8 cellular contexts compared by ENCODE assay signal in genomic region chr10:48656241-48656921, GRCh38. TPM values are rescaled to one million over a fixed set of nuclear protein-coding genes. Genes with fewer than 3 reads are reported as not detected.
A peak's percentile ranks its signal among the peaks of the same experiment; 100 is the strongest.
DNase-seq lines count a peak whose midpoint lies in the region; ATAC-seq and TF ChIP-seq lines count a peak whose summit lies in the region.

No MANE protein-coding gene starts in this region.

- no peak overlapping the region for H3K27ac Mint-ChIP-seq in activated T-cell treated with anti-CD3 and anti-CD28 coated beads, Interleukin-2, amount 50 U/mL, for 72 hours
- peak overlapping the region in 5 of 6 donors; percentile 60 to 94 (median 68) for H3K27ac Mint-ChIP-seq in naive B cell

- BruUV-seq in PC-9 (replicated peaks; lab: Mats Ljungman, UMichigan), result no TSS peak

- peak overlapping the region; percentile 78 for H2AFZ ChIP-seq in PC-9

- H3K36me3 Mint-ChIP-seq in activated T-cell treated with anti-CD3 and anti-CD28 coated beads, Interleukin-2, amount 50 U/mL, for 72 hours (ENCODE audit: insufficient read depth in 2 of 2), result no peaks in the 10 kb centered on the region
- no peaks in the 10 kb centered on the region for H3K36me3 Mint-ChIP-seq in naive B cell

- ATAC-seq in GM21367 (IDR thresholded peaks at IDR 0.05; ENCODE audit: unreplicated experiment) (peak; percentile 65), naive B cell (ENCODE audit: low read depth in 2 of 2) (peak; percentile 88 to 92)
- peak; percentile 96 to 98 for ATAC-seq in activated T-cell treated with anti-CD3 and anti-CD28 coated beads, Interleukin-2, amount 50 U/mL, for 72 hours (replicated peaks in 1 of 2)

- no peaks in the 10 kb centered on the region for H3K9me3 ChIP-seq in PC-9 (ENCODE audit: insufficient read depth, low read depth)

- no peaks in the 10 kb centered on the region for H3F3A ChIP-seq in PC-9 (ENCODE audit: insufficient read depth, low read depth)

- H3K27me3 ChIP-seq in PC-9 (ENCODE audit: insufficient read depth, low read depth), result no peaks in the 10 kb centered on the region

- H3K4me2 ChIP-seq in PC-9, result peak overlapping the region; percentile 95

- peak overlapping the region; percentile 82 to 83 for H3K4me3 Mint-ChIP-seq in activated T-cell treated with anti-CD3 and anti-CD28 coated beads, Interleukin-2, amount 50 U/mL, for 72 hours
- H3K4me3 Mint-ChIP-seq in naive B cell, result peak overlapping the region; percentile 72 to 94 (median 89)

- H3K79me2 ChIP-seq in PC-9 (ENCODE audit: low read depth), result no peaks in the 10 kb centered on the region

- H3K9me3 Mint-ChIP-seq in activated T-cell treated with anti-CD3 and anti-CD28 coated beads, Interleukin-2, amount 50 U/mL, for 72 hours, result no peaks in the 10 kb centered on the region
- H3K9me3 Mint-ChIP-seq in naive B cell, result no peaks in the 10 kb centered on the region

- H3K4me1 Mint-ChIP-seq in activated T-cell treated with anti-CD3 and anti-CD28 coated beads, Interleukin-2, amount 50 U/mL, for 72 hours (ENCODE audit: low read depth), result peaks cover 13% of the 10 kb centered on the region
- H3K4me1 Mint-ChIP-seq in naive B cell, result peaks cover 26 to 57% (median 45%) of the 10 kb centered on the region in 3 donors

- CTCF ChIA-PET in PC-9 (lab: Charles Lee), result interaction anchor here (0.5 to 2.5 kb wide), 32 partner anchors 10 to 1654 kb away, joined by 3 to 33 read pairs (median 4); no protein-coding TSS in a partner anchor

- H3K4me3 ChIP-seq in PC-9, result peak overlapping the region; percentile 66

- peak; percentile 90 for TF ChIP-seq CTCF in PC-9 (conservative IDR thresholded peaks at IDR 0.05)

- DNase-seq in D341Med (ENCODE audit: low spot score) (peak; percentile 99), HT-29 (ENCODE audit: low spot score) (peak; percentile 92), PC-9 (peak; percentile 67 to 97), fibroblast of gingiva (ENCODE audit: low read depth) (peak; percentile 88), naive B cell (peak; percentile 96)
- DNase-seq in activated T-cell treated with anti-CD3 and anti-CD28 coated beads, Interleukin-2, amount 50 U/mL, for 72 hours, result peak; percentile 91 to 96
- peak; percentile 53 to 75 for DNase-seq in stimulated activated CD8-positive, alpha-beta memory T cell treated with anti-CD3 and anti-CD28 coated beads, Interleukin-7, amount 100 ng/mL, for 4 hours (ENCODE audit: low read depth in 2 of 2)

- H3K36me3 ChIP-seq in PC-9 (ENCODE audit: low read depth), result no peaks in the 10 kb centered on the region

- POLR2A ChIA-PET in PC-9 (lab: Charles Lee; ENCODE audit: unreplicated experiment), result interaction anchor here (0.7 kb wide), 2 partner anchors 119 to 213 kb away, joined by 4 to 5 read pairs; no protein-coding TSS in a partner anchor

- peaks cover 33% of the 10 kb centered on the region for H3K27me3 Mint-ChIP-seq in activated T-cell treated with anti-CD3 and anti-CD28 coated beads, Interleukin-2, amount 50 U/mL, for 72 hours (ENCODE audit: low read depth)
- peaks cover 4 to 18% (median 13%) of the 10 kb centered on the region in 3 donors for H3K27me3 Mint-ChIP-seq in naive B cell

- H4K20me1 ChIP-seq in PC-9 (ENCODE audit: insufficient read depth), result no peaks in the 10 kb centered on the region

- intact Hi-C loops in PC-9 (cut with micrococcal nuclease; ENCODE audit: unreplicated experiment), result loop anchor here (1.0 to 5.0 kb wide), 6 partner anchors 104 to 936 kb away; partner anchors contain the start of gene MAPK8

- peaks cover 12% of the 10 kb centered on the region; the same call in 1 of the 2 replicates for H3K4me1 ChIP-seq in PC-9 (replicated peaks; ENCODE audit: insufficient read depth)

- no peaks in the 10 kb centered on the region for H3K9me2 ChIP-seq in PC-9 (ENCODE audit: insufficient read depth)

- H3K27ac ChIP-seq in PC-9, result no peak overlapping the region

RNA-seq across cellular contexts. Expression of gene WDFY4, which starts 28.3 kb away (rescaled TPM):
- total RNA-seq in HT-29 (2014; rRNA removed; shearing (Covaris generic)), result 0.10 TPM in 1 of 2 replicates, not detected in the other
- total RNA-seq in PC-9 (2021), result not detected in 2 replicates
- total RNA-seq in activated T-cell treated with anti-CD3 and anti-CD28 coated beads, Interleukin-2, amount 50 U/mL, for 72 hours, result 1 to 10 TPM in 1 of 2 donors, under 1 TPM in 1; 0.58 to 1.7 TPM
- polyA plus RNA-seq in naive B cell (ENCODE audit: low read depth in 6 of 6), result 10 to 100 TPM; 46.5 to 98.0 (median 80.0) TPM

RNA-seq across cellular contexts. Expression of gene ARHGAP22, which starts 51.5 kb away (rescaled TPM):
- 0.10 and 0.39 TPM in 2 replicates for total RNA-seq in HT-29 (2014; rRNA removed; shearing (Covaris generic))
- total RNA-seq in PC-9 (2021), result 3.2 and 4.0 TPM in 2 replicates
- not detected for total RNA-seq in activated T-cell treated with anti-CD3 and anti-CD28 coated beads, Interleukin-2, amount 50 U/mL, for 72 hours
- 1 to 10 TPM; 2.8 to 9.2 (median 5.8) TPM for polyA plus RNA-seq in naive B cell (ENCODE audit: low read depth in 6 of 6)
